ENCODE assay signal across 9 cellular contexts in the genomic region with DNA sequence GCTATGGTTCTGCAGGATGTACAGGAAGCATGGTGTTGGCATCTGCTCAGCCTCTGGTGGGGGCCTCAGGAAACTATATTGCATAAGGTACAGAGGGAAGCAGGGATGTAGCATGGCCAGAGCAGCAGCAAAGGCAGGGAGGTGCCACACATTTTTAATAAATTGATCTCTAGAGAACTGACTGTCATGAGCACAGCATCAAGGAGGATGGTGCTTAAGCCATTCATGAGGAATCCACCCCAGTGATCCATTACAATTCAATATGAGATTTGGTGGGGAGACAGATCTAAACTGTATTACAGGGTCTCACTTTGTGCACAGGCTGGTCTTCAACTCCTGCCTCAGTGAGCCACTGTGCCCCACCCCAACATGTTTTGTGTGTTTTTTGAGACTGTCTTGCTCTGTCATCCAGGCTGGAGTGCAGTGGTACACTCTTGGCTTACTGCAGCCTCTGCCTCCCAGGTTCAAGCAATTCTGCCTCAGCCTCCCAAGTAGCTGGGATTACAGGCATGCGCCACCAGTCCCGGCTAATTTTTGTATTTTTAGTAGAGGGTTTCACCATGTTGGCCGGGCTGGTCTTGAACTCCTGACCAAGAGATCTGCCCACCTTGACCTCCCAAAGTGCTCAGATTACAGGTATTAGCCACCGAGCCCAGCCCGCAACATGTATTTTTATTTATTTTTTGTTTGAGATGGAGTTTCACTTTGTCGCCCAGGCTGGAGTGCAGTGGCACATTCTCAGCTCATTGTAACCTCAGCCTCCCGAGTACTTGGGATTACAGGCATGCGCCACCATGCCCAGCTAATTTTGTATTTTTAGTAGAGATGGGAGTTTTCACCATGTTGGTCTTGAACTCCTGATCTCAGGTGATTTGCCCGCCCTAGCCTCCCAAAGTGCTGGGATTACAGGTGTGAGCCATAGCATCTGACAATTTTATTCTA. TPM values are rescaled to one million over a fixed set of nuclear protein-coding genes. Genes with fewer than 3 reads are reported as not detected.
DNase-seq lines count a peak whose midpoint lies in the region; ATAC-seq lines count a peak whose summit lies in the region.
"Had no signal": no experiment of that assay in that cellular context is flagged by ENCODE, and none has a peak within 500 bp of the region (broad histone marks: within the 10 kb centered on the region; RNA-seq: fewer than 3 reads in every experiment).

No MANE protein-coding gene starts in this region.

- H3K9ac ChIP-seq in Karpas-422 (ENCODE audit: low read length) = peak overlapping the region; percentile 100; the same call in 1 of the 2 replicates

- H3K27me3 ChIP-seq in CD4-positive, CD25-positive, alpha-beta regulatory T cell (ENCODE audit: control insufficient read depth, insufficient read depth, low read length) = no peaks in the 10 kb centered on the region
- no peaks in the 10 kb centered on the region for H3K27me3 ChIP-seq in Karpas-422 (ENCODE audit: low read length)

- H3K4me3 ChIP-seq in CD4-positive, CD25-positive, alpha-beta regulatory T cell (ENCODE audit: low read depth, low read length) = peak overlapping the region; percentile 96
- peak overlapping the region; percentile 99 for H3K4me3 ChIP-seq in Karpas-422 (ENCODE audit: low read length)

- no peak for DNase-seq in CD4-positive, CD25-positive, alpha-beta regulatory T cell
- DNase-seq in Karpas-422 (no peak), caudate nucleus (lab: John Stamatoyannopoulos, UW) (no peak), COLO668 (lab: John Stamatoyannopoulos, UW; ENCODE audit: unreplicated experiment) (no peak)
- no peak for DNase-seq in natural killer cell treated with Interleukin-12 subunit alpha and Interleukin-12 subunit beta and Interleukin-15 and Interleukin-18, amount 100 ng/mL, for 72 hours (ENCODE audit: low spot score)
- no peak for DNase-seq in activated CD4-positive, CD25-positive, alpha-beta regulatory T cell treated with anti-CD3 and anti-CD28 coated beads, Interleukin-2, amount 50 U/mL, for 72 hours
- DNase-seq: erythroblast had no signal

- H3K36me3 Mint-ChIP-seq in CD4-positive, CD25-positive, alpha-beta regulatory T cell = peaks cover 24% of the 10 kb centered on the region
- H3K36me3 Mint-ChIP-seq in natural killer cell treated with Interleukin-12 subunit alpha and Interleukin-12 subunit beta and Interleukin-15 and Interleukin-18, amount 100 ng/mL, for 72 hours = peaks cover 28% of the 10 kb centered on the region

- H3K9me3 Mint-ChIP-seq in CD4-positive, CD25-positive, alpha-beta regulatory T cell = peaks cover 0 to 1% (median 0%) of the 10 kb centered on the region in 7 donors
- H3K9me3 Mint-ChIP-seq in natural killer cell treated with Interleukin-12 subunit alpha and Interleukin-12 subunit beta and Interleukin-15 and Interleukin-18, amount 100 ng/mL, for 72 hours = no peaks in the 10 kb centered on the region

- peaks cover 26% of the 10 kb centered on the region; the same call in 1 of the 2 replicates for H4K20me1 ChIP-seq in Karpas-422 (ENCODE audit: insufficient read depth, low read depth, low read length)

- H3K4me2 ChIP-seq in Karpas-422 (ENCODE audit: low read depth, low read length, poor library complexity, severe bottlenecking) = peak overlapping the region; percentile 91

- H2AFZ ChIP-seq in Karpas-422 (ENCODE audit: low read length) = no peak overlapping the region

- H3K9me3 ChIP-seq in CD4-positive, CD25-positive, alpha-beta regulatory T cell (ENCODE audit: control insufficient read depth in 2 of 2, low read length in 2 of 2) = no peaks in the 10 kb centered on the region
- H3K9me3 ChIP-seq in Karpas-422 (ENCODE audit: low read length) = no peaks in the 10 kb centered on the region

- peak overlapping the region; percentile 96 to 100 (median 99) for H3K4me3 Mint-ChIP-seq in CD4-positive, CD25-positive, alpha-beta regulatory T cell
- H3K4me3 Mint-ChIP-seq in natural killer cell treated with Interleukin-12 subunit alpha and Interleukin-12 subunit beta and Interleukin-15 and Interleukin-18, amount 100 ng/mL, for 72 hours = peak overlapping the region; percentile 90

- peak overlapping the region; percentile 96 to 100 (median 99) for H3K27ac Mint-ChIP-seq in CD4-positive, CD25-positive, alpha-beta regulatory T cell
- H3K27ac Mint-ChIP-seq in natural killer cell treated with Interleukin-12 subunit alpha and Interleukin-12 subunit beta and Interleukin-15 and Interleukin-18, amount 100 ng/mL, for 72 hours = peak overlapping the region; percentile 96 to 99

- no peaks in the 10 kb centered on the region for H3K9me2 ChIP-seq in Karpas-422 (replicated peaks; ENCODE audit: insufficient read depth, low read length)

- H3K27me3 Mint-ChIP-seq in CD4-positive, CD25-positive, alpha-beta regulatory T cell = no peaks in the 10 kb centered on the region
- H3K27me3 Mint-ChIP-seq in natural killer cell treated with Interleukin-12 subunit alpha and Interleukin-12 subunit beta and Interleukin-15 and Interleukin-18, amount 100 ng/mL, for 72 hours = no peaks in the 10 kb centered on the region

- peaks cover 24 to 56% (median 33%) of the 10 kb centered on the region in 4 donors for H3K4me1 Mint-ChIP-seq in CD4-positive, CD25-positive, alpha-beta regulatory T cell
- H3K4me1 Mint-ChIP-seq in natural killer cell treated with Interleukin-12 subunit alpha and Interleukin-12 subunit beta and Interleukin-15 and Interleukin-18, amount 100 ng/mL, for 72 hours (ENCODE audit: low read depth in 2 of 2) = peaks cover 36 to 40% of the 10 kb centered on the region in 2 donors

- H3K79me2 ChIP-seq in Karpas-422 (ENCODE audit: low read length) = peaks cover 41% of the 10 kb centered on the region

- H3K4me1 ChIP-seq in CD4-positive, CD25-positive, alpha-beta regulatory T cell (ENCODE audit: control insufficient read depth, insufficient read depth, low read length, poor library complexity, severe bottlenecking) = peaks cover 38% of the 10 kb centered on the region
- peaks cover 37% of the 10 kb centered on the region for H3K4me1 ChIP-seq in Karpas-422 (ENCODE audit: low read length)

- no peak for ATAC-seq in CD4-positive, CD25-positive, alpha-beta regulatory T cell (ENCODE audit: low read depth in 2 of 2)
- ATAC-seq in natural killer cell treated with Interleukin-12 subunit alpha and Interleukin-12 subunit beta and Interleukin-15 and Interleukin-18, amount 100 ng/mL, for 72 hours = no peak
- ATAC-seq in HG02840 (IDR thresholded peaks at IDR 0.05; ENCODE audit: low FRiP score, unreplicated experiment) (no peak), HG02678 (IDR thresholded peaks at IDR 0.05; ENCODE audit: unreplicated experiment) (no peak)

- peak overlapping the region; percentile 97 for H3K27ac ChIP-seq in CD4-positive, CD25-positive, alpha-beta regulatory T cell (ENCODE audit: insufficient read depth, low read length, poor library complexity, severe bottlenecking)
- H3K27ac ChIP-seq in Karpas-422 (ENCODE audit: low read length) (peak overlapping the region; percentile 94; the same call in 1 of the 2 replicates), caudate nucleus (ENCODE audit: low read depth, low read length) (peak overlapping the region; percentile 26)

- H3K36me3 ChIP-seq in CD4-positive, CD25-positive, alpha-beta regulatory T cell (ENCODE audit: control insufficient read depth, insufficient read depth, low read length) = peaks cover 32% of the 10 kb centered on the region
- H3K36me3 ChIP-seq in Karpas-422 (ENCODE audit: insufficient read depth, low read length) = peaks cover 49% of the 10 kb centered on the region

RNA-seq across cellular contexts. Expression of gene HSPA1B, which starts 10.3 kb away (rescaled TPM):
- 27.3 TPM for total RNA-seq in CD4-positive, CD25-positive, alpha-beta regulatory T cell
- polyA plus RNA-seq in CD4-positive, CD25-positive, alpha-beta regulatory T cell = 1 to 10 TPM; 2.3 to 6.8 (median 3.0) TPM
- total RNA-seq in Karpas-422 (2014; rRNA removed; shearing (Covaris generic); ENCODE audit: low replicate concordance) = 78.6 and 143 TPM in 2 replicates
- 100 to 1,000 TPM; 107 to 113 TPM for total RNA-seq in natural killer cell treated with Interleukin-12 subunit alpha and Interleukin-12 subunit beta and Interleukin-15 and Interleukin-18, amount 100 ng/mL, for 72 hours

RNA-seq across cellular contexts. Expression of gene HSPA1A, which starts 22.5 kb away (rescaled TPM):
- 30.6 TPM for total RNA-seq in CD4-positive, CD25-positive, alpha-beta regulatory T cell
- polyA plus RNA-seq in CD4-positive, CD25-positive, alpha-beta regulatory T cell = 10 to 100 TPM; 65.7 to 93.0 (median 80.5) TPM
- total RNA-seq in Karpas-422 (2014; rRNA removed; shearing (Covaris generic); ENCODE audit: low replicate concordance) = 0.32 TPM in 1 of 2 replicates, not detected in the other
- 100 to 1,000 TPM; 160 to 262 TPM for total RNA-seq in natural killer cell treated with Interleukin-12 subunit alpha and Interleukin-12 subunit beta and Interleukin-15 and Interleukin-18, amount 100 ng/mL, for 72 hours

RNA-seq across cellular contexts. Expression of gene HSPA1L, which starts 22.8 kb away (rescaled TPM):
- 5.5 TPM for total RNA-seq in CD4-positive, CD25-positive, alpha-beta regulatory T cell
- 1 to 10 TPM; 2.2 to 4.2 (median 3.5) TPM for polyA plus RNA-seq in CD4-positive, CD25-positive, alpha-beta regulatory T cell
- total RNA-seq in Karpas-422 (2014; rRNA removed; shearing (Covaris generic); ENCODE audit: low replicate concordance) = 0.72 TPM in 1 of 2 replicates, not detected in the other
- total RNA-seq in natural killer cell treated with Interleukin-12 subunit alpha and Interleukin-12 subunit beta and Interleukin-15 and Interleukin-18, amount 100 ng/mL, for 72 hours = 1 to 10 TPM; 1.7 to 4.1 TPM

RNA-seq across cellular contexts. Expression of gene NEU1, which starts 24.7 kb away (rescaled TPM):
- 29.1 TPM for total RNA-seq in CD4-positive, CD25-positive, alpha-beta regulatory T cell
- 10 to 100 TPM; 26.4 to 32.4 (median 29.7) TPM for polyA plus RNA-seq in CD4-positive, CD25-positive, alpha-beta regulatory T cell
- total RNA-seq in Karpas-422 (2014; rRNA removed; shearing (Covaris generic); ENCODE audit: low replicate concordance) = 23.7 and 38.7 TPM in 2 replicates
- 10 to 100 TPM; 37.2 to 46.6 TPM for total RNA-seq in natural killer cell treated with Interleukin-12 subunit alpha and Interleukin-12 subunit beta and Interleukin-15 and Interleukin-18, amount 100 ng/mL, for 72 hours

RNA-seq across cellular contexts. Expression of gene LSM2, which starts 31.1 kb away (rescaled TPM):
- total RNA-seq in CD4-positive, CD25-positive, alpha-beta regulatory T cell = 29.3 TPM
- 100 to 1,000 TPM in 1 of 4 donors, 10 to 100 TPM in 3; 80.0 to 122 (median 87.5) TPM for polyA plus RNA-seq in CD4-positive, CD25-positive, alpha-beta regulatory T cell
- 44.9 and 57.4 TPM in 2 replicates for total RNA-seq in Karpas-422 (2014; rRNA removed; shearing (Covaris generic); ENCODE audit: low replicate concordance)
- total RNA-seq in natural killer cell treated with Interleukin-12 subunit alpha and Interleukin-12 subunit beta and Interleukin-15 and Interleukin-18, amount 100 ng/mL, for 72 hours = 100 to 1,000 TPM in 1 of 2 donors, 10 to 100 TPM in 1; 94.6 to 113 TPM

Comparison
In these comparisons a context has a peak if more than half of its experiments do, and no peak if none do; other contexts are left out.
1. H3K27ac ChIP-seq: peak in every context shown above with its lines; median percentile 97 in CD4-positive, CD25-positive, alpha-beta regulatory T cell; 94 in Karpas-422; 26 in caudate nucleus.
2. RNA of gene HSPA1A, which starts 22.5 kb away (total RNA-seq): 160 to 262 TPM in natural killer cell treated with Interleukin-12 subunit alpha and Interleukin-12 subunit beta and Interleukin-15 and Interleukin-18, amount 100 ng/mL, for 72 hours and 30.6 TPM in CD4-positive, CD25-positive, alpha-beta regulatory T cell (single experiment); 0.32 TPM in Karpas-422; every median in the first group is over 10 times any median in the second.